In the genomic region with DNA sequence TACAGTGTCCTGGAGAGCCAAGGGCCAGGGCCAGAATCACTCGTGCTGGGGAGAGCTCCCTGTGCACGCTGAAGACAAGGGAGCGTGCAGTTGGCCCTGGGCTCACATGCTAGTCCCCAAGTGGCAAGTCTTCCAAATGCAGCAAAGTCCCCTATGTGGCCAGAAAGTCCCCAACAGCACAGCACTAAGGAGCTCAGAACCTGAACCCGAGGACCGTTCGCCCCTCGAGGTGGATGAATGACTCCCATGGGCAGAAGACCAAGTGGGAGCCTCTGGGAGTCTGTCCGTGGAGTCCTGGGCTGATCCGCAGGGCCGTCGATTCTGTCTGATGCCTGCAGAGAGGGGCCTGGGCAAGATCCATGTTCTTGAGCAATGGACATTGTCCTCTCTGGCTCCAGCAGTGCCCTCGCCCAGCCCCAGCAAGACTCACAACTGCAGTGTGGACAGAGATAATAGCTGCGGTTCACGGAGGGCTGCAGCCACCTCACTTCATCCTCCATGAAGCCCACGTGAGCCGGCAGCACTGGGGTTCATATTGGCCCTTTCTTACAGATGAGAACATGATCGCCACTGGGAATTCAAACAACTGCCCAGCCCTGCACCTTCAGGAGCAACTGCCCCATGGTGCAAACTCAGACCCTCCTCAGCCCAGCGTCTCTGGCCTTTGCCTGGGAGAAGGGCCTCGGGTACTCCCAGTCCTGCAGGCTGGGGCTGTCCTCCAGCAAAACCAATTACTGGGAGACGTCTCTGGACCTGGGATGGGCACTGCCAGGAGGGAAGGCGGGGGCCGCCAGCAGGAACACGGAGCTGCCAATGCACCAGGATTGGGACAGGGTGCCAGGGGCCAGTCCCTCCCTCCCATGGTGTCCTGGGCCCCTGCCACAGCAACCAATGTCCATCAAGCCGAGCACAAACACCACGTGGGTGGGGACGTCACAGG, we compare ENCODE assay signal across 22 cellular contexts.
DNase-seq lines count a peak whose midpoint lies in the region; ATAC-seq and TF ChIP-seq lines count a peak whose summit lies in the region.
"Had no signal": no experiment of that assay in that cellular context is flagged by ENCODE, and none has a peak within 500 bp of the region (broad histone marks: within the 10 kb centered on the region; RNA-seq: fewer than 3 reads in every experiment).

No MANE protein-coding gene starts in this region.

- no peak for TF ChIP-seq POLR2A in Peyer's patch (IDR thresholded peaks at IDR 0.05)
- no peak for TF ChIP-seq POLR2A in spleen (IDR thresholded peaks at IDR 0.05)

- ATAC-seq in Right ventricle myocardium inferior, result no peak
- no peak for ATAC-seq in lower lobe of right lung
- no peak for ATAC-seq in GM18909 (IDR thresholded peaks at IDR 0.05; ENCODE audit: poor library complexity, unreplicated experiment)
- ATAC-seq in GM18858 (IDR thresholded peaks at IDR 0.05; ENCODE audit: unreplicated experiment), result no peak
- ATAC-seq: A549; CD8-positive, alpha-beta T cell; GM12878 had no signal

- H3K9me3 ChIP-seq in Peyer's patch (no peaks in the 10 kb centered on the region), lower lobe of right lung (no peaks in the 10 kb centered on the region), spleen (no peaks in the 10 kb centered on the region)
- H3K9me3 ChIP-seq: A549, SJCRH30 had no signal

- no peaks in the 10 kb centered on the region for H3K36me3 ChIP-seq in Peyer's patch
- H3K36me3 ChIP-seq in lower lobe of right lung, result no peaks in the 10 kb centered on the region
- H3K36me3 ChIP-seq in spleen, result no peaks in the 10 kb centered on the region
- H3K36me3 ChIP-seq: SJCRH30 had no signal

- intact Hi-C loops in cardiac septum (cut with DNase I), result loop anchor here (5.0 to 10.0 kb wide), 3 partner anchors 111 to 1836 kb away; a partner anchor contains a TSS
- intact Hi-C loops in Right ventricle myocardium inferior (cut with DNase I), result loop anchor here (5.0 kb wide), 2 partner anchors 111 to 1836 kb away; no protein-coding TSS in a partner anchor
- intact Hi-C loops in lower lobe of right lung (cut with DNase I), result no loop called here
- intact Hi-C loops in spleen (cut with DNase I; ENCODE audit: low total_unique reads), result loop anchor here (5.0 kb wide), 1 partner anchor 1836 kb away; no protein-coding TSS in a partner anchor

- H3K27ac ChIP-seq in Peyer's patch (no peak overlapping the region), lower lobe of right lung (no peak overlapping the region), spleen (no peak overlapping the region)
- H3K27ac ChIP-seq: A549, SJCRH30 had no signal

- H3K4me3 ChIP-seq in Peyer's patch, result no peak overlapping the region
- H3K4me3 ChIP-seq in lower lobe of right lung, result no peak overlapping the region
- no peak overlapping the region for H3K4me3 ChIP-seq in spleen
- H3K4me3 ChIP-seq: A549, GM12878, SJCRH30 had no signal

- no peaks in the 10 kb centered on the region for H3K4me1 ChIP-seq in Peyer's patch
- peaks cover 9% of the 10 kb centered on the region for H3K4me1 ChIP-seq in lower lobe of right lung
- H3K4me1 ChIP-seq in spleen, result no peaks in the 10 kb centered on the region
- H3K4me1 ChIP-seq: A549, SJCRH30 had no signal

- no peak for TF ChIP-seq CTCF in Peyer's patch (IDR thresholded peaks at IDR 0.05)
- TF ChIP-seq CTCF in lower lobe of right lung (IDR thresholded peaks at IDR 0.05), result no peak
- TF ChIP-seq CTCF in spleen (IDR thresholded peaks at IDR 0.05 in 8 of 11, conservative IDR thresholded peaks at IDR 0.05 in 3 of 11), result no peak

- 81 to 95% (median 87%) methylated on average over 16 to 26 of the region's 26 CpGs for WGBS in spleen, 5 donors

- DNase-seq in cardiac septum (ENCODE audit: low spot score) (peak; percentile 38), Right ventricle myocardium inferior (ENCODE audit: missing footprints) (no peak), Peyer's patch (peak in 2 of 3 donors; percentile 31 to 38), lower lobe of right lung (peak; percentile 28), spleen (peak; percentile 61), retina (no peak)
- DNase-seq: Calu3; CD8-positive, alpha-beta T cell; EL; GOT3; KBM-7; MV-4-11; NCI-H1417; NCI-H1930; NCI-H226; NCI-H524; RPMI8226; SJCRH30 had no signal

- H3K27me3 ChIP-seq in Peyer's patch (no peaks in the 10 kb centered on the region), lower lobe of right lung (ENCODE audit: low read depth) (peaks cover 37% of the 10 kb centered on the region), spleen (replicated peaks in 1 of 7) (peaks cover 0 to 41% (median 13%) of the 10 kb centered on the region in 7 donors)

Comparison
In these comparisons a context has a peak if more than half of its experiments do, and no peak if none do; other contexts are left out.
1. DNase-seq: peak in cardiac septum (single experiment), Peyer's patch (2 of 3), lower lobe of right lung (single experiment) and spleen (single experiment); none in Right ventricle myocardium inferior (single experiment) and retina (single experiment).